In the genomic region with DNA sequence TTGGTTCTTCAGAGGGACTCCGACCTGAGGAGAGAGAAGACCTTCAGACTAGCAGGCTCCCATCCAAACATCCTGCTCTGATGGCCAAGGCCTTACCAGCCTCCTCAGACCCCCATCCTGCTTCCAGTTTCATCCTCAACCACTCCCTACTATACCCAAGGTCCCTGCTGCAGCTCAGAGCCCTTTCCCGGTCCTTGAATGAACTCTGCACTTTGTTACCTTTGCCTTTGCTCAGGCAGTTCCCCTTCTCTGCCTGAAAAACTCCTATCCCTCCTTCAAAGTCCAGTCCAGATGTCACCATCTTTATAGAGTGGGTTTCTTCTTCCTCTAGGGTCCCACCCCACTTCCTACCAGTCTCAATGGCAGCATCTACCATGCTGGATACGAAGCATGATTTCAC, we compare ENCODE assay signal across 1 cellular context.
TF ChIP-seq lines count a peak whose summit lies in the region.

No MANE protein-coding gene starts in this region.

TF ChIP-seq in K562, 482 proteins besides CTCF, POLR2A, EP300 and RAD21:
- TF ChIP-seq SAP30 (IDR thresholded peaks at IDR 0.05; ENCODE audit: borderline replicate concordance, insufficient read depth, low read depth, low read length, poor library complexity, severe bottlenecking) (no peak), SPI1 (IDR thresholded peaks at IDR 0.05; ENCODE audit: borderline replicate concordance, low read depth, low read length) (peak; percentile 7; the same call in 1 of the 2 replicates), TGIF2 (CRISPR knock-in tag; IDR thresholded peaks at IDR 0.05) (no peak), CREM (IDR thresholded peaks at IDR 0.05; ENCODE audit: low read depth) (no peak)
- TF ChIP-seq, protein P1, sequence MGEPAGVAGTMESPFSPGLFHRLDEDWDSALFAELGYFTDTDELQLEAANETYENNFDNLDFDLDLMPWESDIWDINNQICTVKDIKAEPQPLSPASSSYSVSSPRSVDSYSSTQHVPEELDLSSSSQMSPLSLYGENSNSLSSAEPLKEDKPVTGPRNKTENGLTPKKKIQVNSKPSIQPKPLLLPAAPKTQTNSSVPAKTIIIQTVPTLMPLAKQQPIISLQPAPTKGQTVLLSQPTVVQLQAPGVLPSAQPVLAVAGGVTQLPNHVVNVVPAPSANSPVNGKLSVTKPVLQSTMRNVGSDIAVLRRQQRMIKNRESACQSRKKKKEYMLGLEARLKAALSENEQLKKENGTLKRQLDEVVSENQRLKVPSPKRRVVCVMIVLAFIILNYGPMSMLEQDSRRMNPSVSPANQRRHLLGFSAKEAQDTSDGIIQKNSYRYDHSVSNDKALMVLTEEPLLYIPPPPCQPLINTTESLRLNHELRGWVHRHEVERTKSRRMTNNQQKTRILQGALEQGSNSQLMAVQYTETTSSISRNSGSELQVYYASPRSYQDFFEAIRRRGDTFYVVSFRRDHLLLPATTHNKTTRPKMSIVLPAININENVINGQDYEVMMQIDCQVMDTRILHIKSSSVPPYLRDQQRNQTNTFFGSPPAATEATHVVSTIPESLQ (CRISPR knock-in tag; IDR thresholded peaks at IDR 0.05), result no peak
TF ChIP-seq in K562: peak in this region for 1.
